ENCODE assay signal across 9 cellular contexts in genomic region chr15:31977812-31978662, GRCh38. TPM values are rescaled to one million over a fixed set of nuclear protein-coding genes. Genes with fewer than 3 reads are reported as not detected.
DNase-seq lines count a peak whose midpoint lies in the region; ATAC-seq and TF ChIP-seq lines count a peak whose summit lies in the region.
"Had no signal": no experiment of that assay in that cellular context is flagged by ENCODE, and none has a peak within 500 bp of the region (broad histone marks: within the 10 kb centered on the region; RNA-seq: fewer than 3 reads in every experiment).

No MANE protein-coding gene starts in this region.

- peak; percentile 1 for DNase-seq in GM04504 (ENCODE audit: low read depth)
- peak in 2 of 3 donors; percentile 78 to 84 for DNase-seq in Peyer's patch
- peak; percentile 32 to 33 for DNase-seq in activated T-helper 1 cell treated with anti-CD3 and anti-CD28 coated beads, Interleukin-2, amount 50 U/mL, for 16 hours (ENCODE audit: low read depth in 1 of 2, low spot score in 1 of 2)
- peak; percentile 91 for DNase-seq in glutamatergic neuron
- DNase-seq in progenitor cell of endocrine pancreas (ENCODE audit: low spot score, unreplicated experiment): peak; percentile 69

- H3K9me3 Mint-ChIP-seq in glutamatergic neuron (ENCODE audit: unreplicated experiment) (peaks cover 5% of the 10 kb centered on the region), progenitor cell of endocrine pancreas (ENCODE audit: low read depth) (no peaks in the 10 kb centered on the region)
- H3K9me3 Mint-ChIP-seq: central memory CD8-positive, alpha-beta T cell had no signal

- H3K27ac ChIP-seq in Peyer's patch: no peak overlapping the region

- peaks cover 23% of the 10 kb centered on the region for H3K4me1 Mint-ChIP-seq in glutamatergic neuron (ENCODE audit: low read depth, unreplicated experiment)
- peaks cover 2% of the 10 kb centered on the region for H3K4me1 Mint-ChIP-seq in progenitor cell of endocrine pancreas (ENCODE audit: low read depth)

- TF ChIP-seq CTCF in Peyer's patch (IDR thresholded peaks at IDR 0.05) (peak; percentile 18 to 86 (median 77)), glutamatergic neuron (IDR thresholded peaks at IDR 0.05; ENCODE audit: partially characterized antibody, unreplicated experiment) (peak; percentile 97), progenitor cell of endocrine pancreas (IDR thresholded peaks at IDR 0.05; ENCODE audit: unreplicated experiment) (peak; percentile 96)

- H3K4me3 ChIP-seq in Peyer's patch: no peak overlapping the region

- peak overlapping the region; percentile 48 for H3K27ac Mint-ChIP-seq in glutamatergic neuron (ENCODE audit: unreplicated experiment)
- H3K27ac Mint-ChIP-seq in progenitor cell of endocrine pancreas: no peak overlapping the region

- H3K4me3 Mint-ChIP-seq in glutamatergic neuron (ENCODE audit: unreplicated experiment): no peak overlapping the region
- H3K4me3 Mint-ChIP-seq in progenitor cell of endocrine pancreas (ENCODE audit: low read depth): no peak overlapping the region
- H3K4me3 Mint-ChIP-seq: central memory CD8-positive, alpha-beta T cell had no signal

- no peaks in the 10 kb centered on the region for H3K36me3 ChIP-seq in Peyer's patch

- H3K36me3 Mint-ChIP-seq in glutamatergic neuron (ENCODE audit: unreplicated experiment) (no peaks in the 10 kb centered on the region), progenitor cell of endocrine pancreas (ENCODE audit: insufficient read depth) (no peaks in the 10 kb centered on the region)

- H3K27me3 ChIP-seq in Peyer's patch: no peaks in the 10 kb centered on the region

- H3K4me1 ChIP-seq in Peyer's patch: peaks cover 0 to 17% (median 0%) of the 10 kb centered on the region in 4 donors

- no peak for TF ChIP-seq POLR2A in Peyer's patch (IDR thresholded peaks at IDR 0.05)

- no peaks in the 10 kb centered on the region for H3K27me3 Mint-ChIP-seq in glutamatergic neuron (ENCODE audit: unreplicated experiment)
- H3K27me3 Mint-ChIP-seq in progenitor cell of endocrine pancreas: peaks cover 55% of the 10 kb centered on the region

- ATAC-seq in HG03432 (IDR thresholded peaks at IDR 0.05; ENCODE audit: unreplicated experiment): peak; percentile 76
- ATAC-seq in GM18909 (IDR thresholded peaks at IDR 0.05; ENCODE audit: poor library complexity, unreplicated experiment): no peak
- ATAC-seq in GM19455 (IDR thresholded peaks at IDR 0.05; ENCODE audit: unreplicated experiment): no peak

- H3K9me3 ChIP-seq in Peyer's patch: no peaks in the 10 kb centered on the region

RNA-seq across cellular contexts. Expression of gene CHRNA7, which starts 52.3 kb away (rescaled TPM):
- total RNA-seq in Peyer's patch (10 to 100 TPM; 10.7 to 55.9 (median 38.2) TPM), glutamatergic neuron (ENCODE audit: unreplicated experiment) (19.1 TPM), progenitor cell of endocrine pancreas (5.1 and 5.7 TPM in 2 replicates)

Comparison
In these comparisons a context has a peak if more than half of its experiments do, and no peak if none do; other contexts are left out.
1. DNase-seq: peak in every context shown above with its lines; median percentile 91 in glutamatergic neuron; 81 in Peyer's patch; 69 in progenitor cell of endocrine pancreas; 32 in activated T-helper 1 cell treated with anti-CD3 and anti-CD28 coated beads, Interleukin-2, amount 50 U/mL, for 16 hours; 1 in GM04504.